Comparison of ENCODE assay signal across 9 cellular contexts in genomic region chr13:39273953-39274352, GRCh38.
DNase-seq lines count a peak whose midpoint lies in the region; ATAC-seq and TF ChIP-seq lines count a peak whose summit lies in the region.
"Had no signal": no experiment of that assay in that cellular context is flagged by ENCODE, and none has a peak within 500 bp of the region (broad histone marks: within the 10 kb centered on the region; RNA-seq: fewer than 3 reads in every experiment).

No MANE protein-coding gene starts in this region.

- H3K27ac ChIP-seq in heart left ventricle (no peak overlapping the region), OCI-LY3 (ENCODE audit: low read length) (peak overlapping the region; percentile 24; the same call in 1 of the 2 replicates), foreskin keratinocyte (no peak overlapping the region)

- H3K9me3 ChIP-seq in heart left ventricle (no peaks in the 10 kb centered on the region), OCI-LY3 (ENCODE audit: insufficient read depth, low read length) (no peaks in the 10 kb centered on the region)

- peak overlapping the region; percentile 28 for H3K4me2 ChIP-seq in OCI-LY3 (ENCODE audit: low read length)

- H3K27me3 ChIP-seq in heart left ventricle (no peaks in the 10 kb centered on the region), OCI-LY3 (ENCODE audit: low read depth, low read length) (no peaks in the 10 kb centered on the region), foreskin keratinocyte (peaks cover 20% of the 10 kb centered on the region)

- H3K4me1 ChIP-seq in heart left ventricle (peaks cover 0 to 22% (median 12%) of the 10 kb centered on the region in 12 donors), OCI-LY3 (ENCODE audit: low read length) (peaks cover 24% of the 10 kb centered on the region), foreskin keratinocyte (no peaks in the 10 kb centered on the region)

- no peaks in the 10 kb centered on the region for H4K20me1 ChIP-seq in OCI-LY3 (ENCODE audit: insufficient read depth, low read length)

- H3K79me2 ChIP-seq in OCI-LY3 (ENCODE audit: low read length): no peaks in the 10 kb centered on the region

- peak in 10 of 12 donors; percentile 5 to 44 (median 19) for TF ChIP-seq CTCF in heart left ventricle (IDR thresholded peaks at IDR 0.05)
- TF ChIP-seq CTCF in OCI-LY3 (IDR thresholded peaks at IDR 0.05; ENCODE audit: low read depth, low read length): peak; percentile 80
- TF ChIP-seq CTCF in foreskin keratinocyte (conservative IDR thresholded peaks at IDR 0.05): peak; percentile 65
- no peak for TF ChIP-seq CTCF in foreskin fibroblast (IDR thresholded peaks at IDR 0.05; ENCODE audit: low read depth, low read length)

- peak overlapping the region; percentile 43; the same call in 1 of the 2 replicates for H3K9ac ChIP-seq in OCI-LY3 (ENCODE audit: low read length)

- ATAC-seq in heart left ventricle (peak in 2 of 4 donors; percentile 24 to 50), Right ventricle myocardium inferior (no peak), foreskin keratinocyte (no peak), GM21619 (IDR thresholded peaks at IDR 0.05; ENCODE audit: unreplicated experiment) (no peak)
- no peak for ATAC-seq in activated naive CD8-positive, alpha-beta T cell treated with anti-CD3 and anti-CD28 coated beads, Interleukin-2, amount 50 U/mL, for 24 hours

- no peak overlapping the region for H3K4me3 Mint-ChIP-seq in activated naive CD8-positive, alpha-beta T cell treated with anti-CD3 and anti-CD28 coated beads, Interleukin-2, amount 50 U/mL, for 24 hours

- no peak overlapping the region for H3K27ac Mint-ChIP-seq in activated naive CD8-positive, alpha-beta T cell treated with anti-CD3 and anti-CD28 coated beads, Interleukin-2, amount 50 U/mL, for 24 hours

- no peak overlapping the region for H3K4me3 ChIP-seq in heart left ventricle
- H3K4me3 ChIP-seq in OCI-LY3 (ENCODE audit: low read length): no peak overlapping the region
- no peak overlapping the region for H3K4me3 ChIP-seq in foreskin fibroblast (ENCODE audit: low read depth in 1 of 2, low read length in 2 of 2)

- intact Hi-C loops in heart left ventricle (cut with DNase I) (loop anchor here in 8 of 10 donors (2.0 to 10.0 kb wide), 9 partner anchors 53 to 343 kb away; partner anchors contain the start of gene LHFPL6 (in 4 of the 8)), Right ventricle myocardium inferior (cut with DNase I) (loop anchor here (2.0 to 5.0 kb wide), 4 partner anchors 123 to 339 kb away; partner anchors contain the start of gene LHFPL6)

- H3K4me1 Mint-ChIP-seq in activated naive CD8-positive, alpha-beta T cell treated with anti-CD3 and anti-CD28 coated beads, Interleukin-2, amount 50 U/mL, for 24 hours: no peaks in the 10 kb centered on the region

- no peaks in the 10 kb centered on the region for H3K9me3 Mint-ChIP-seq in activated naive CD8-positive, alpha-beta T cell treated with anti-CD3 and anti-CD28 coated beads, Interleukin-2, amount 50 U/mL, for 24 hours

- 42 to 48% (median 47%) methylated on average over 4 of the region's 4 CpGs for WGBS in heart left ventricle, 4 donors

- no peak for DNase-seq in heart left ventricle
- no peak for DNase-seq in Right ventricle myocardium inferior (ENCODE audit: missing footprints)
- peak in 1 of 2 donors; percentile 29 for DNase-seq in foreskin keratinocyte
- no peak for DNase-seq in foreskin fibroblast
- no peak for DNase-seq in activated naive CD8-positive, alpha-beta T cell treated with anti-CD3 and anti-CD28 coated beads, Interleukin-2, amount 50 U/mL, for 24 hours
- no peak for DNase-seq in MV-4-11 (lab: John Stamatoyannopoulos, UW)
- DNase-seq: NCI-H524 treated with DMSO at 0.1 percent for 48 hours had no signal

- H3K36me3 ChIP-seq in heart left ventricle (no peaks in the 10 kb centered on the region), OCI-LY3 (replicated peaks; ENCODE audit: low read depth, low read length) (no peaks in the 10 kb centered on the region)

- peaks cover 14% of the 10 kb centered on the region for H3K27me3 Mint-ChIP-seq in activated naive CD8-positive, alpha-beta T cell treated with anti-CD3 and anti-CD28 coated beads, Interleukin-2, amount 50 U/mL, for 24 hours

- H3K36me3 Mint-ChIP-seq in activated naive CD8-positive, alpha-beta T cell treated with anti-CD3 and anti-CD28 coated beads, Interleukin-2, amount 50 U/mL, for 24 hours (ENCODE audit: low read depth): no peaks in the 10 kb centered on the region

- TF ChIP-seq POLR2A in heart left ventricle (IDR thresholded peaks at IDR 0.05): no peak

- H2AFZ ChIP-seq in OCI-LY3 (ENCODE audit: low read depth, low read length): peak overlapping the region; percentile 73
